20 cellular contexts compared by ENCODE assay signal in the genomic region with DNA sequence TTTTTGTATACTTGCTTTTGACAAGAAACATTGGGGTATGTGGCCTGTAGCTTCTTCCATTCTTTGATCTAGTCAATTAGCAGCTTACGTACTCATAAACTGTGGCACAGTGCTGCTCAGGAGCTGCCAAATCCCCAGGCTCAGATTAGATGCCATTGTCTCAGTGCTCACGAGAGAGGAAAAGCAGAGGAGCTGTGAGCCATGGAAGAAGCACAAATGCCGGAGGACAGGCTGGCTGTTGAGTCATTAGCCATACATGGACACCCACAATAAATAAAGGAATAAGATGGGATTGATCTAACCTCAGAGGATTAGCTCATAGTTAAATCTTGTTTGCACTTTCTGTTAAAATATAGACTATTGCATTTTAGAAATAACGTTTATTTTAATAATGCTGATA.
DNase-seq lines count a peak whose midpoint lies in the region; FAIRE-seq and TF ChIP-seq lines count a peak whose summit lies in the region.
"Had no signal": no experiment of that assay in that cellular context is flagged by ENCODE, and none has a peak within 500 bp of the region (broad histone marks: within the 10 kb centered on the region; RNA-seq: fewer than 3 reads in every experiment).

No MANE protein-coding gene starts in this region.

- H2BK5ac ChIP-seq in neuronal stem cell (ENCODE audit: low read length), result no peak overlapping the region

- H3K4me1 ChIP-seq in neuronal stem cell (ENCODE audit: control insufficient read depth in 2 of 2, insufficient read depth in 1 of 2, low read depth in 1 of 2, low read length in 2 of 2), result peaks cover 2 to 3% of the 10 kb centered on the region in 2 donors

- no peak overlapping the region for H3K9ac ChIP-seq in neuronal stem cell (ENCODE audit: low read depth, low read length, poor library complexity)
- H3K9ac ChIP-seq: BLaER1 treated with 17β-estradiol and CSF1 and Interleukin-3, amounts not matched to agents 10 nM and 100 nM had no signal

- no peaks in the 10 kb centered on the region for H3K79me1 ChIP-seq in neuronal stem cell (ENCODE audit: low read depth, low read length)

- H3K27me3 ChIP-seq in WERI-Rb-1 (ENCODE audit: insufficient read depth, low read depth, severe bottlenecking) (no peaks in the 10 kb centered on the region), neuronal stem cell (ENCODE audit: control insufficient read depth in 3 of 3, insufficient read depth in 3 of 3, low read depth in 1 of 3, low read length in 3 of 3) (no peaks in the 10 kb centered on the region)
- H3K27me3 ChIP-seq: BLaER1 treated with 17β-estradiol and CSF1 and Interleukin-3, amounts not matched to agents 10 nM and 100 nM had no signal

- H3K4ac ChIP-seq in neuronal stem cell (ENCODE audit: low read length), result no peak overlapping the region

- no peak overlapping the region for H4K91ac ChIP-seq in neuronal stem cell (ENCODE audit: low read depth, low read length, poor library complexity)

- H3K36me3 ChIP-seq in WERI-Rb-1 (no peaks in the 10 kb centered on the region), neuronal stem cell (replicated peaks in 1 of 2; ENCODE audit: control insufficient read depth in 2 of 2, insufficient read depth in 2 of 2, low read length in 2 of 2) (no peaks in the 10 kb centered on the region)
- H3K36me3 ChIP-seq: BLaER1 treated with 17β-estradiol and CSF1 and Interleukin-3, amounts not matched to agents 10 nM and 100 nM; thoracic aorta had no signal

- H3K14ac ChIP-seq in neuronal stem cell (ENCODE audit: low read length), result no peak overlapping the region

- no peak overlapping the region for H4K8ac ChIP-seq in neuronal stem cell (ENCODE audit: low read depth, low read length)

- H3K4me3 ChIP-seq in WERI-Rb-1 (ENCODE audit: low read depth, low read length), result no peak overlapping the region
- no peak overlapping the region for H3K4me3 ChIP-seq in fibroblast of pulmonary artery (replicated peaks; ENCODE audit: low read depth, low read length)
- H3K4me3 ChIP-seq in neuronal stem cell (ENCODE audit: low read length in 2 of 2), result no peak overlapping the region
- H3K4me3 ChIP-seq: BLaER1 treated with 17β-estradiol and CSF1 and Interleukin-3, amounts not matched to agents 10 nM and 100 nM; coronary artery; thoracic aorta had no signal

- H3K9me3 ChIP-seq in WERI-Rb-1 (ENCODE audit: severe bottlenecking) (no peaks in the 10 kb centered on the region), neuronal stem cell (replicated peaks in 1 of 2; ENCODE audit: control insufficient read depth in 2 of 2, insufficient read depth in 1 of 2, low read depth in 1 of 2, low read length in 2 of 2) (no peaks in the 10 kb centered on the region)
- H3K9me3 ChIP-seq: thoracic aorta had no signal

- peak; percentile 55 for DNase-seq in GM03348 (ENCODE audit: low spot score)
- DNase-seq in WERI-Rb-1, result peak; percentile 10
- DNase-seq in fibroblast of pulmonary artery (ENCODE audit: low read depth), result peak; percentile 28
- peak; percentile 30 for DNase-seq in neuronal stem cell (ENCODE audit: low spot score)
- no peak for DNase-seq in HPDE6-E6E7 (ENCODE audit: extremely low spot score)
- DNase-seq in GM12892 (ENCODE audit: insufficient read length), result no peak
- no peak for DNase-seq in stimulated activated CD4-positive, alpha-beta T cell treated with anti-CD3 and anti-CD28 coated beads, Interleukin-4, amount 100 ng/mL, for 24 hours
- DNase-seq: activated CD4-positive, alpha-beta T cell treated with anti-CD3 and anti-CD28 coated beads, Interleukin-2, amount 10 ng/mL, durations not matched to agents 7 days and 5 days; activated CD8-positive, alpha-beta memory T cell treated with anti-CD3 and anti-CD28 coated beads, Interleukin-2, amount 50 U/mL, for 48 hours; activated gamma-delta T cell treated with Interleukin-2 at 50 U/mL for 16 hours; aorta; head of caudate nucleus; NCI-H2029 treated with DMSO at 0.1 percent for 48 hours; NCI-H446 treated with DMSO at 0.1 percent for 48 hours; nephron progenitor cell had no signal

- H2BK15ac ChIP-seq in neuronal stem cell (ENCODE audit: low read length), result no peak overlapping the region

- H3K4me2 ChIP-seq in neuronal stem cell (ENCODE audit: insufficient read depth, low read length, poor library complexity, severe bottlenecking), result no peak overlapping the region
- H3K4me2 ChIP-seq: BLaER1 treated with 17β-estradiol and CSF1 and Interleukin-3, amounts not matched to agents 10 nM and 100 nM had no signal

- H3K27ac ChIP-seq in WERI-Rb-1 (no peak overlapping the region), neuronal stem cell (replicated peaks; ENCODE audit: low read length) (no peak overlapping the region)
- H3K27ac ChIP-seq: BLaER1 treated with 17β-estradiol and CSF1 and Interleukin-3, amounts not matched to agents 10 nM and 100 nM; coronary artery; thoracic aorta had no signal

- no peak overlapping the region for H2AFZ ChIP-seq in neuronal stem cell (ENCODE audit: low read length)

- TF ChIP-seq POLR2A in GM12892 (IDR thresholded peaks at IDR 0.05; ENCODE audit: low read depth, low read length), result no peak

- no CpG with 5 or more reads among the region's 4 CpGs for WGBS in neuronal stem cell (ENCODE audit: extremely low coverage in 2 of 2, insufficient read length in 2 of 2, insufficient replicate concordance in 1 of 2), 2 donors

- H3K23ac ChIP-seq in neuronal stem cell (ENCODE audit: low read depth, low read length, poor library complexity), result no peak overlapping the region

- TF ChIP-seq CTCF in WERI-Rb-1 (IDR thresholded peaks at IDR 0.05; ENCODE audit: low read depth, low read length) (no peak), fibroblast of pulmonary artery (IDR thresholded peaks at IDR 0.05; ENCODE audit: low read length, missing control alignments) (no peak)

- no peak overlapping the region for H2BK12ac ChIP-seq in neuronal stem cell (ENCODE audit: low read length)

- no peak overlapping the region for H2AK5ac ChIP-seq in neuronal stem cell (ENCODE audit: low read depth, low read length)

- no peak overlapping the region for H2BK120ac ChIP-seq in neuronal stem cell (ENCODE audit: low read depth, low read length)

- no peak for FAIRE-seq in GM12892 (lab: Jason Lieb, UNC)
- FAIRE-seq: GM18507, islet of Langerhans had no signal

- H3K18ac ChIP-seq in neuronal stem cell (ENCODE audit: low read length), result no peak overlapping the region

Comparison
In these comparisons a context has a peak if more than half of its experiments do, and no peak if none do; other contexts are left out.
1. DNase-seq: peak in GM03348 (single experiment), WERI-Rb-1 (single experiment), fibroblast of pulmonary artery (single experiment) and neuronal stem cell (single experiment); none in HPDE6-E6E7 (single experiment), GM12892 (single experiment) and stimulated activated CD4-positive, alpha-beta T cell treated with anti-CD3 and anti-CD28 coated beads, Interleukin-4, amount 100 ng/mL, for 24 hours (single experiment).